Comparison of ENCODE assay signal across 33 cellular contexts in the genomic region with DNA sequence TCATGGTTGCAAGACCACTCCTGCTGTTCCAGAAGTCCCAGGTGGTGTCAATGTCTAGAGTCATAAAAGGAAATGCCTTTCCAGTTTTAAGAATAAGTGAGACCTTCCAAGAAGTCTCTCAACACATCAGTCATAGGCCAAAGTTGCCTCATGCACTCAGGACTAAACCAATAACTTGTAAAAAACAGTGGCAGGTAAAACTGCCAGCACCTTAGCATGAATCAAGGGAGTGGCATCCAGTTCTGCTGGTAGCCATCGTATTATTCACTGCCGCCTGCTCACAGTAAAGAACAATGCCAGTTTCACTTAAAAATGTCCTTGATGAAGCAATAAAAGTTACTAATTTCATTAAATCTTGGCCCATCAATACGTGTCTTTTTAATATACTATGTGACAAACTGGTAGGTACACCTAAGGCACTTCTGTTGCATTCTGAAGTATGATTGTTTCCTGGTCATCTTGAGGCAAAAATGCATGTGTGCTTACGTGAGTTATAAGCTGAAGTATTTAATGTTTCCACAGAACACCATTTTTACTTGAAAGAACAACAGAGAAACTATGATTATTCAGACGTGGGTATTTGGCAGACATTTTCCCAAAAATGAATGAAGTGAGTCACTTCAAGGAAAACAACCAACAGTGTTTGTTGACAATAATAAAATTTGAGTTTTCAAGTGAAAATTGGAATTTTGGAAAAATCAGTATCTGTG.
DNase-seq lines count a peak whose midpoint lies in the region; ATAC-seq and TF ChIP-seq lines count a peak whose summit lies in the region.
"Had no signal": no experiment of that assay in that cellular context is flagged by ENCODE, and none has a peak within 500 bp of the region (broad histone marks: within the 10 kb centered on the region; RNA-seq: fewer than 3 reads in every experiment).

No MANE protein-coding gene starts in this region.

- no peak overlapping the region for H3K27ac Mint-ChIP-seq in MCF 10A (ENCODE audit: low read depth, unreplicated experiment)
- no peak overlapping the region for H3K27ac Mint-ChIP-seq in T-helper 17 cell
- H3K27ac Mint-ChIP-seq: activated naive CD8-positive, alpha-beta T cell; CD14-positive monocyte; effector memory CD8-positive, alpha-beta T cell; immature natural killer cell had no signal

- no peak overlapping the region for H2BK12ac ChIP-seq in mesenchymal stem cell (ENCODE audit: low read length in 2 of 2)

- H3K14ac ChIP-seq in mesenchymal stem cell (ENCODE audit: low read length in 2 of 2), result no peak overlapping the region

- TF ChIP-seq CTCF in MCF 10A (IDR thresholded peaks at IDR 0.05; ENCODE audit: unreplicated experiment) (no peak), breast epithelium (IDR thresholded peaks at IDR 0.05) (no peak), esophagus squamous epithelium (IDR thresholded peaks at IDR 0.05) (no peak)

- no peak overlapping the region for H4K8ac ChIP-seq in mesenchymal stem cell (ENCODE audit: low read length)

- H3K36me3 ChIP-seq in breast epithelium (no peaks in the 10 kb centered on the region), esophagus squamous epithelium (no peaks in the 10 kb centered on the region), mesenchymal stem cell (ENCODE audit: control insufficient read depth in 1 of 2, insufficient read depth in 2 of 2, low read depth in 1 of 2, low read length in 2 of 2) (no peaks in the 10 kb centered on the region)
- H3K36me3 ChIP-seq: cardiac muscle cell, right atrium auricular region, stomach, tibial nerve, WERI-Rb-1 had no signal

- H2AFZ ChIP-seq in mesenchymal stem cell (ENCODE audit: low read depth, low read length), result no peak overlapping the region

- no peak overlapping the region for H2BK5ac ChIP-seq in mesenchymal stem cell (ENCODE audit: low read depth, low read length, poor library complexity, severe bottlenecking)

- no peak overlapping the region for H4K91ac ChIP-seq in mesenchymal stem cell (ENCODE audit: low read length)

- H3K9me3 Mint-ChIP-seq in MCF 10A (ENCODE audit: unreplicated experiment), result peaks cover under 1% of the 10 kb centered on the region

- H3K4ac ChIP-seq in mesenchymal stem cell (ENCODE audit: low read depth in 1 of 2, low read length in 2 of 2), result no peak overlapping the region

- H3K9me3 ChIP-seq in breast epithelium, result no peaks in the 10 kb centered on the region
- no peaks in the 10 kb centered on the region for H3K9me3 ChIP-seq in esophagus squamous epithelium
- no peaks in the 10 kb centered on the region for H3K9me3 ChIP-seq in mesenchymal stem cell (ENCODE audit: control insufficient read depth, low read length)
- no peaks in the 10 kb centered on the region for H3K9me3 ChIP-seq in T-helper 17 cell (ENCODE audit: control insufficient read depth, low read length, poor library complexity, severe bottlenecking)
- H3K9me3 ChIP-seq: Caco-2, right atrium auricular region, stomach, tibial nerve had no signal

- no peaks in the 10 kb centered on the region for H3K27me3 Mint-ChIP-seq in MCF 10A (ENCODE audit: insufficient read depth, unreplicated experiment)
- H3K27me3 Mint-ChIP-seq in T-helper 17 cell, result peaks cover 14% of the 10 kb centered on the region

- peaks cover 15% of the 10 kb centered on the region for H3K4me1 Mint-ChIP-seq in MCF 10A (ENCODE audit: insufficient read depth, unreplicated experiment)
- no peaks in the 10 kb centered on the region for H3K4me1 Mint-ChIP-seq in T-helper 17 cell
- H3K4me1 Mint-ChIP-seq: CD14-positive monocyte, immature natural killer cell had no signal

- no peak overlapping the region for H3K18ac ChIP-seq in mesenchymal stem cell (ENCODE audit: low read depth in 1 of 2, low read length in 2 of 2)

- H3K4me2 ChIP-seq in mesenchymal stem cell (ENCODE audit: low read length, poor library complexity, severe bottlenecking), result no peak overlapping the region

- H2AK5ac ChIP-seq in mesenchymal stem cell (ENCODE audit: low read length, severe bottlenecking), result no peak overlapping the region

- H2BK15ac ChIP-seq in mesenchymal stem cell (ENCODE audit: low read depth, poor library complexity, severe bottlenecking), result no peak overlapping the region

- 31 to 36% methylated on average over 5 of the region's 5 CpGs for WGBS in esophagus squamous epithelium, 2 donors
- 82% methylated on average over 3 of the region's 5 CpGs for WGBS in mesenchymal stem cell

- no peaks in the 10 kb centered on the region for H3K36me3 Mint-ChIP-seq in MCF 10A (ENCODE audit: insufficient read depth, unreplicated experiment)
- no peaks in the 10 kb centered on the region for H3K36me3 Mint-ChIP-seq in T-helper 17 cell (ENCODE audit: low read depth)
- H3K36me3 Mint-ChIP-seq: activated naive CD8-positive, alpha-beta T cell; CD14-positive monocyte; immature natural killer cell had no signal

- BruUV-seq in MCF 10A (replicated peaks; lab: Mats Ljungman, UMichigan), result no TSS peak

- H3K4me1 ChIP-seq in breast epithelium, result no peaks in the 10 kb centered on the region
- peaks cover 0 to 16% (median 0%) of the 10 kb centered on the region in 3 donors for H3K4me1 ChIP-seq in esophagus squamous epithelium
- no peaks in the 10 kb centered on the region for H3K4me1 ChIP-seq in mesenchymal stem cell (ENCODE audit: control insufficient read depth, insufficient read depth, low read depth, low read length)
- H3K4me1 ChIP-seq: Caco-2, right atrium auricular region, stomach, tibial nerve had no signal

- H3K4me3 ChIP-seq in breast epithelium (no peak overlapping the region), esophagus squamous epithelium (no peak overlapping the region), mesenchymal stem cell (ENCODE audit: insufficient read depth in 1 of 2, low read depth in 1 of 2, low read length in 2 of 2) (no peak overlapping the region)
- H3K4me3 ChIP-seq: cardiac muscle cell, coronary artery, right atrium auricular region, stomach, tibial nerve had no signal

- H3K23ac ChIP-seq in mesenchymal stem cell (ENCODE audit: low read length in 2 of 2), result no peak overlapping the region

- no peaks in the 10 kb centered on the region for H3K79me1 ChIP-seq in mesenchymal stem cell (replicated peaks; ENCODE audit: low read length, poor library complexity, severe bottlenecking)

- CTCF ChIA-PET in MCF 10A (lab: Yijun Ruan, JAX), result interaction anchor here (0.7 kb wide), 1 partner anchor 10 kb away, joined by 3 read pairs; no protein-coding TSS in a partner anchor

- H3K27me3 ChIP-seq in breast epithelium (peaks cover 0 to 9% of the 10 kb centered on the region in 2 donors), esophagus squamous epithelium (peaks cover 0 to 17% (median 0%) of the 10 kb centered on the region in 4 donors), mesenchymal stem cell (ENCODE audit: control insufficient read depth in 1 of 2, insufficient read depth in 1 of 2, low read length in 2 of 2) (peaks cover under 1 to 3% of the 10 kb centered on the region in 2 experiments)
- H3K27me3 ChIP-seq: cardiac muscle cell, right atrium auricular region, tibial nerve had no signal

- POLR2A ChIA-PET in MCF 10A (lab: Yijun Ruan, JAX), result no interaction called here

- H3K4me3 Mint-ChIP-seq in MCF 10A (ENCODE audit: unreplicated experiment), result no peak overlapping the region
- H3K4me3 Mint-ChIP-seq in T-helper 17 cell, result no peak overlapping the region
- H3K4me3 Mint-ChIP-seq: activated naive CD8-positive, alpha-beta T cell; CD14-positive monocyte; effector memory CD8-positive, alpha-beta T cell; immature natural killer cell had no signal

- peak overlapping the region; percentile 33 for H3K9ac ChIP-seq in mesenchymal stem cell (ENCODE audit: low read length)

- intact Hi-C loops in MCF 10A (cut with micrococcal nuclease) (no loop called here), breast epithelium (cut with DNase I; ENCODE audit: low total_unique reads) (no loop called here), esophagus squamous epithelium (cut with DNase I) (no loop called here)

- H3K27ac ChIP-seq in breast epithelium, result no peak overlapping the region
- peak overlapping the region; percentile 28 to 75 (median 52) for H3K27ac ChIP-seq in esophagus squamous epithelium
- no peak overlapping the region for H3K27ac ChIP-seq in mesenchymal stem cell (ENCODE audit: low read length, poor library complexity, severe bottlenecking)
- H3K27ac ChIP-seq: 22Rv1, cardiac muscle cell, coronary artery, right atrium auricular region, stomach, tibial nerve, WERI-Rb-1 had no signal

- no peak overlapping the region for H2BK120ac ChIP-seq in mesenchymal stem cell (ENCODE audit: low read depth, low read length)

- TF ChIP-seq POLR2A in breast epithelium (IDR thresholded peaks at IDR 0.05) (no peak), esophagus squamous epithelium (IDR thresholded peaks at IDR 0.05) (no peak)

- DNase-seq in MCF 10A (ENCODE audit: unreplicated experiment), result peak; percentile 39
- no peak for DNase-seq in breast epithelium (ENCODE audit: low spot score in 2 of 2)
- no peak for DNase-seq in esophagus squamous epithelium (lab: John Stamatoyannopoulos, UW)
- DNase-seq in mesenchymal stem cell, result no peak
- no peak for DNase-seq in activated CD4-positive, alpha-beta T cell treated with anti-CD3 and anti-CD28 coated beads for 48 hours
- DNase-seq in T-helper 17 cell, result no peak
- DNase-seq: activated CD4-positive, alpha-beta T cell treated with anti-CD3 and anti-CD28 coated beads for 4 hours; activated CD8-positive, alpha-beta memory T cell treated with anti-CD3 and anti-CD28 coated beads for 24 hours; anterior cingulate cortex; Caco-2; effector memory CD8-positive, alpha-beta T cell; GF-D8; immature natural killer cell; Karpas-422; NCI-H1417 treated with DMSO at 0.1 percent for 48 hours; NCI-H2081; NCI-H526; SIG-M5; stimulated activated CD4-positive, alpha-beta T cell treated with anti-CD3 and anti-CD28 coated beads, Interleukin-2, amount 100 ng/mL, for 48 hours; stomach; T-helper 9 cell; WERI-Rb-1 had no signal

- ATAC-seq in GM19351 (IDR thresholded peaks at IDR 0.05; ENCODE audit: unreplicated experiment), result no peak
- no peak for ATAC-seq in SK-N-SH treated with all-trans-retinoic acid at 6 μM for 48 hours
- no peak for ATAC-seq in T-helper 17 cell
- ATAC-seq: effector memory CD8-positive, alpha-beta T cell; left lobe of liver; Panc1 had no signal

TF ChIP-seq in SK-N-SH treated with all-trans-retinoic acid at 6 μM for 48 hours, 23 proteins besides CTCF, POLR2A, EP300 and RAD21:
- no peak for TF ChIP-seq TCF4 (CRISPR knock-in tag; IDR thresholded peaks at IDR 0.05; ENCODE audit: borderline replicate concordance)
- no peak for TF ChIP-seq ZFP30 (CRISPR knock-in tag; IDR thresholded peaks at IDR 0.05)
- TF ChIP-seq CSRNP3 (CRISPR knock-in tag; IDR thresholded peaks at IDR 0.05), result no peak

Comparison
In these comparisons a context has a peak if more than half of its experiments do, and no peak if none do; other contexts are left out.
1. H3K27ac ChIP-seq: peak in esophagus squamous epithelium (4 of 4); none in breast epithelium (0 of 2) and mesenchymal stem cell (single experiment).